In genomic region chr5:50856720-50857119, GRCh38 we compare ENCODE assay signal across 9 cellular contexts.
DNase-seq lines count a peak whose midpoint lies in the region; ATAC-seq and TF ChIP-seq lines count a peak whose summit lies in the region.
"Had no signal": no experiment of that assay in that cellular context is flagged by ENCODE, and none has a peak within 500 bp of the region (broad histone marks: within the 10 kb centered on the region; RNA-seq: fewer than 3 reads in every experiment).

No MANE protein-coding gene starts in this region.

- no peaks in the 10 kb centered on the region for H3K4me1 ChIP-seq in mesendoderm (ENCODE audit: control insufficient read depth, low read depth, low read length)
- no peaks in the 10 kb centered on the region for H3K4me1 ChIP-seq in aorta (ENCODE audit: control insufficient read depth in 1 of 2, insufficient read depth in 2 of 2, low read length in 2 of 2)
- no peaks in the 10 kb centered on the region for H3K4me1 ChIP-seq in ascending aorta

- no peak overlapping the region for H4K8ac ChIP-seq in mesendoderm (ENCODE audit: low read depth, low read length)

- H3K4me2 ChIP-seq in mesendoderm (ENCODE audit: low read length) = no peak overlapping the region

- no peak overlapping the region for H3K56ac ChIP-seq in mesendoderm (ENCODE audit: low read length)

- TF ChIP-seq CTCF in ascending aorta (IDR thresholded peaks at IDR 0.05) = no peak

- H3K9me3 ChIP-seq in aorta (ENCODE audit: control insufficient read depth, low read length) = no peaks in the 10 kb centered on the region
- no peaks in the 10 kb centered on the region for H3K9me3 ChIP-seq in ascending aorta

- H3K79me1 ChIP-seq in mesendoderm (ENCODE audit: low read length) = no peaks in the 10 kb centered on the region

- no peak overlapping the region for H2AK5ac ChIP-seq in mesendoderm (ENCODE audit: low read length)

- H4K5ac ChIP-seq in mesendoderm (ENCODE audit: low read length) = no peak overlapping the region

- WGBS in mesendoderm (ENCODE audit: extremely low coverage, insufficient coverage, low lambda C conversion rate) = no CpG with 5 or more reads among the region's 2 CpGs
- 52 to 58% methylated on average over 2 of the region's 2 CpGs for WGBS in aorta, 2 donors

- no peak overlapping the region for H3K9ac ChIP-seq in mesendoderm (ENCODE audit: low read length)

- no peak overlapping the region for H2BK120ac ChIP-seq in mesendoderm (ENCODE audit: low read depth, low read length)

- H3K79me2 ChIP-seq in mesendoderm (ENCODE audit: control insufficient read depth, insufficient read depth, low read length) = no peaks in the 10 kb centered on the region

- no peak overlapping the region for H3K18ac ChIP-seq in mesendoderm (ENCODE audit: low read length)

- no peak overlapping the region for H3K4ac ChIP-seq in mesendoderm (ENCODE audit: low read depth, low read length)

- intact Hi-C loops in aorta (cut with DNase I) (no loop called here), ascending aorta (cut with DNase I) (no loop called here)

- ATAC-seq in GM18498 (IDR thresholded peaks at IDR 0.05; ENCODE audit: unreplicated experiment) (peak; percentile 79), GM21423 (IDR thresholded peaks at IDR 0.05; ENCODE audit: unreplicated experiment) (peak; percentile 85), HG03159 (IDR thresholded peaks at IDR 0.05; ENCODE audit: unreplicated experiment) (peak; percentile 69), aorta (ENCODE audit: low FRiP score) (no peak)

- H3K27me3 ChIP-seq in mesendoderm (ENCODE audit: insufficient read depth, low read length, poor library complexity) = no peaks in the 10 kb centered on the region
- no peaks in the 10 kb centered on the region for H3K27me3 ChIP-seq in aorta (ENCODE audit: control insufficient read depth in 1 of 2, insufficient read depth in 2 of 2, low read length in 1 of 2)
- no peaks in the 10 kb centered on the region for H3K27me3 ChIP-seq in ascending aorta

- DNase-seq in RPMI8226 = peak; percentile 45
- DNase-seq in mesendoderm = no peak
- no peak for DNase-seq in aorta
- no peak for DNase-seq in NCI-H2029 (lab: John Stamatoyannopoulos, UW)
- DNase-seq in ascending aorta (ENCODE audit: low spot score in 2 of 2) = no peak
- DNase-seq: activated CD8-positive, alpha-beta memory T cell treated with anti-CD3 and anti-CD28 coated beads for 24 hours had no signal

- no peak overlapping the region for H2BK15ac ChIP-seq in mesendoderm (replicated peaks; ENCODE audit: low read depth)

- H3K4me3 ChIP-seq in mesendoderm (ENCODE audit: low read length) (no peak overlapping the region), aorta (ENCODE audit: low read length in 2 of 2) (no peak overlapping the region), ascending aorta (no peak overlapping the region)

- no peak overlapping the region for H2BK5ac ChIP-seq in mesendoderm (ENCODE audit: low read length)

- H3K27ac ChIP-seq in mesendoderm (ENCODE audit: low read depth, low read length) (no peak overlapping the region), aorta (ENCODE audit: low read depth in 1 of 2, low read length in 2 of 2) (no peak overlapping the region), ascending aorta (no peak overlapping the region)

- H3K36me3 ChIP-seq in mesendoderm (ENCODE audit: control insufficient read depth, insufficient read depth, low read length) (no peaks in the 10 kb centered on the region), aorta (ENCODE audit: control insufficient read depth in 1 of 2, insufficient read depth in 2 of 2, low read length in 1 of 2) (peaks cover 0 to 2% of the 10 kb centered on the region in 2 donors), ascending aorta (no peaks in the 10 kb centered on the region)

- no peak overlapping the region for H3K23ac ChIP-seq in mesendoderm (ENCODE audit: low read length)
